In the genomic region with DNA sequence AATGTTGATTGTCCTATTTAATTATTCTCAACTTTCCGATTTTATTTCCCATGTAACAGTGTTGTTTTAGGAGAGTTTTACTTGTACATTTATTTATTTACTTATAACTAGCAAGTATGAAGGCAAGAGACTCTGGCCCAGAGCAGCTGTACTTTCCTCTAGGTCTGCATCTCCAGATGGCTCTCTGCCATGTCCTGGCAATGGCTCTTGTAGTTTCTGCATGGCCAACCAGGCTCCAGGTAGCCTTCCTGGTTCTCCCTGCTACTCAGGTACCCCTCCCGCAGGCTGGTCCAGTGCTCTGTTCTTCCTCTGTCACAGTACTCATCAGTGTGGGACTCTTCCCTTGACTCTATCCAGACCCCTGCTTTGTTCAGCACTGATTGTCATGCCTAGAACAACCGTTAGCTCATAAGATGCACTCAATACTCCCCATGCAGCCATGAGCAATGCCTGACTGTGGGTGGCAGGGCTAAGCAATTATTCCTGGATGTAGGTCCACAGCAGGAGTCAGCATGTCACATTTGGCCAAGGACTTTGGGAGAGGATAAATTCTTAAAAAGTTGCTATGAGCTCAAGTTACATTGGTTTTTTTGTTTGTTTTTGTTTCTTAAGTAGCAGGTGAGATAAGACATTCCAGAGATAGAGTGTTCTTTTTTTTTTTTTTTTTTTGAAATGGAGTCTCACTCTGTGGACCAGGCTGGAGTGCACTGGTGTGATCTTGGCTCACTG, we compare ENCODE assay signal across 26 cellular contexts. TPM values are rescaled to one million over a fixed set of nuclear protein-coding genes. Genes with fewer than 3 reads are reported as not detected.
DNase-seq lines count a peak whose midpoint lies in the region; ATAC-seq and TF ChIP-seq lines count a peak whose summit lies in the region.
"Had no signal": no experiment of that assay in that cellular context is flagged by ENCODE, and none has a peak within 500 bp of the region (broad histone marks: within the 10 kb centered on the region; RNA-seq: fewer than 3 reads in every experiment).

No MANE protein-coding gene starts in this region.

- H3K27me3 Mint-ChIP-seq in activated CD4-positive, alpha-beta T cell treated with anti-CD3 and anti-CD28 coated beads for 36 hours: no peaks in the 10 kb centered on the region
- peaks cover 8% of the 10 kb centered on the region for H3K27me3 Mint-ChIP-seq in HFFc6 (ENCODE audit: insufficient read depth)

- POLR2A ChIA-PET in activated CD4-positive, alpha-beta T cell treated with anti-CD3 and anti-CD28 coated beads for 36 hours (lab: Charles Lee): interaction anchor here (0.6 to 0.7 kb wide), 2 partner anchors 68 to 575 kb away, joined by 3 to 7 read pairs; no protein-coding TSS in a partner anchor

- H3K9me3 Mint-ChIP-seq in activated CD4-positive, alpha-beta T cell treated with anti-CD3 and anti-CD28 coated beads for 36 hours (ENCODE audit: low read depth): peaks cover 3% of the 10 kb centered on the region
- H3K9me3 Mint-ChIP-seq in HFFc6: peaks cover 14% of the 10 kb centered on the region
- H3K9me3 Mint-ChIP-seq: CD4-positive, alpha-beta T cell had no signal

- peaks cover 0 to 8% of the 10 kb centered on the region in 2 donors for H3K4me1 ChIP-seq in thyroid gland

- H3K36me3 ChIP-seq in thyroid gland: no peaks in the 10 kb centered on the region

- H3K36me3 Mint-ChIP-seq in activated CD4-positive, alpha-beta T cell treated with anti-CD3 and anti-CD28 coated beads for 36 hours (ENCODE audit: low read depth): no peaks in the 10 kb centered on the region
- H3K36me3 Mint-ChIP-seq in HFFc6 (ENCODE audit: low read depth): peaks cover 11% of the 10 kb centered on the region; the same call in 1 of the 2 replicates

- WGBS in thyroid gland, 2 donors: 40 to 51% methylated on average over 3 of the region's 3 CpGs

- TF ChIP-seq CTCF in choroid plexus epithelial cell (conservative IDR thresholded peaks at IDR 0.05; ENCODE audit: low read depth, low read length) (no peak), thyroid gland (IDR thresholded peaks at IDR 0.05) (no peak), HFFc6 (IDR thresholded peaks at IDR 0.05) (no peak)

- H3K27ac Mint-ChIP-seq in activated CD4-positive, alpha-beta T cell treated with anti-CD3 and anti-CD28 coated beads for 36 hours: no peak overlapping the region
- no peak overlapping the region for H3K27ac Mint-ChIP-seq in HFFc6
- H3K27ac Mint-ChIP-seq: activated T-helper 1 cell treated with anti-CD3 and anti-CD28 coated beads, Interleukin-12 subunit alpha, Interleukin-12 subunit beta, Interleukin-2, Interleukin-4 antibody, amounts not matched to agents 30 ng/mL and 10 ng/mL and 1 ng/mL, durations not matched to agents 14 hours and 24 hours and 36 hours; CD4-positive, alpha-beta T cell; IgD-negative memory B cell; T-helper 2 cell treated with Interferon-gamma antibody and Interleukin-4, amounts not matched to agents 5 μg/mL and 100 μg/mL, for 36 hours had no signal

- H3K4me1 Mint-ChIP-seq in activated CD4-positive, alpha-beta T cell treated with anti-CD3 and anti-CD28 coated beads for 36 hours: peaks cover 18% of the 10 kb centered on the region
- H3K4me1 Mint-ChIP-seq in HFFc6 (ENCODE audit: low read depth): peaks cover 7% of the 10 kb centered on the region

- intact Hi-C loops in thyroid gland (cut with DNase I): no loop called here
- intact Hi-C loops in activated CD4-positive, alpha-beta T cell treated with anti-CD3 and anti-CD28 coated beads for 36 hours (cut with DNase I, micrococcal nuclease): no loop called here

- H3K27me3 ChIP-seq in thyroid gland: no peaks in the 10 kb centered on the region

- ATAC-seq in activated CD4-positive, alpha-beta T cell treated with anti-CD3 and anti-CD28 coated beads for 36 hours: no peak
- ATAC-seq: sciatic nerve; stimulated activated naive CD8-positive, alpha-beta T cell treated with anti-CD3 and anti-CD28 coated beads, Interleukin-15, Interleukin-2, amounts not matched to agents 100 U/mL and 50 U/mL, for 24 hours had no signal

- H3K4me3 ChIP-seq in choroid plexus epithelial cell (ENCODE audit: low read depth, low read length) (no peak overlapping the region), thyroid gland (replicated peaks in 1 of 3) (no peak overlapping the region)
- H3K4me3 ChIP-seq: lung had no signal

- TF ChIP-seq POLR2A in thyroid gland (IDR thresholded peaks at IDR 0.05): no peak

- CTCF ChIA-PET in activated CD4-positive, alpha-beta T cell treated with anti-CD3 and anti-CD28 coated beads for 36 hours (lab: Charles Lee): interaction anchor here (0.6 to 19.1 kb wide), 7 partner anchors 10 to 120 kb away, joined by 3 to 306 read pairs (median 6); partner anchors contain the start of genes FCMR and IL20

- DNase-seq in DMS 273 (lab: John Stamatoyannopoulos, UW; ENCODE audit: unreplicated experiment) (peak; percentile 24), DMS 273 treated with DMSO at 0.1 percent for 48 hours (lab: John Stamatoyannopoulos, UW) (no peak), NCI-H226 (peak; percentile 45), choroid plexus epithelial cell (ENCODE audit: low read depth) (peak; percentile 34), thyroid gland (peak; percentile 93 to 95), HFFc6 (no peak), HuH-7 (ENCODE audit: low spot score) (no peak)
- DNase-seq in activated CD4-positive, alpha-beta T cell treated with anti-CD3 and anti-CD28 coated beads for 36 hours: no peak
- DNase-seq: activated CD4-positive, alpha-beta T cell treated with anti-CD3 and anti-CD28 coated beads, Interleukin-2, amount 50 U/mL, for 1 hour; activated naive CD4-positive, alpha-beta T cell treated with anti-CD3 and anti-CD28 coated beads, Interleukin-2, amount 50 U/mL, for 16 hours; CD4-positive, alpha-beta T cell; central memory CD4-positive, alpha-beta T cell; DMS153; NCI-H1417 treated with DMSO at 0.1 percent for 48 hours; NCI-H2107; NCI-H69; stimulated activated naive CD8-positive, alpha-beta T cell treated with anti-CD3 and anti-CD28 coated beads, Interleukin-15, Interleukin-2, amounts not matched to agents 100 U/mL and 50 U/mL, for 24 hours had no signal

- H3K4me3 Mint-ChIP-seq in activated CD4-positive, alpha-beta T cell treated with anti-CD3 and anti-CD28 coated beads for 36 hours: no peak overlapping the region
- no peak overlapping the region for H3K4me3 Mint-ChIP-seq in HFFc6
- H3K4me3 Mint-ChIP-seq: activated T-helper 1 cell treated with anti-CD3 and anti-CD28 coated beads, Interleukin-12 subunit alpha, Interleukin-12 subunit beta, Interleukin-2, Interleukin-4 antibody, amounts not matched to agents 30 ng/mL and 10 ng/mL and 1 ng/mL, durations not matched to agents 14 hours and 24 hours and 36 hours; CD4-positive, alpha-beta T cell; IgD-negative memory B cell; T-helper 2 cell treated with Interferon-gamma antibody and Interleukin-4, amounts not matched to agents 5 μg/mL and 100 μg/mL, for 36 hours had no signal

- H3K9me3 ChIP-seq in thyroid gland: no peaks in the 10 kb centered on the region

- H3K27ac ChIP-seq in thyroid gland: no peak overlapping the region
- H3K27ac ChIP-seq: 22Rv1, VCaP had no signal

RNA-seq across cellular contexts. Expression of gene IL20, which starts 10.9 kb away (rescaled TPM):
- total RNA-seq in thyroid gland: not detected
- not detected for total RNA-seq in activated CD4-positive, alpha-beta T cell treated with anti-CD3 and anti-CD28 coated beads for 36 hours
- not detected for total RNA-seq in HFFc6 (2021; fragmentation: NEBNext Ultra II Directional; extraction: Animal tissue kit (Norgen Biotek cat#: 25700))
- total RNA-seq: activated T-helper 1 cell treated with anti-CD3 and anti-CD28 coated beads, Interleukin-12 subunit alpha, Interleukin-12 subunit beta, Interleukin-2, Interleukin-4 antibody, amounts not matched to agents 30 ng/mL and 10 ng/mL and 1 ng/mL, durations not matched to agents 14 hours and 24 hours and 36 hours; CD4-positive, alpha-beta T cell; endothelial cell of umbilical vein; lung; MCF 10A; sciatic nerve had no signal

RNA-seq across cellular contexts. Expression of gene IL24, which starts 42.7 kb away (rescaled TPM):
- total RNA-seq in thyroid gland: not detected
- total RNA-seq in activated CD4-positive, alpha-beta T cell treated with anti-CD3 and anti-CD28 coated beads for 36 hours: 10 to 100 TPM in 1 of 2 experiments, 1 to 10 TPM in 1; 10.0 to 10.7 TPM
- total RNA-seq in HFFc6 (2021; fragmentation: NEBNext Ultra II Directional; extraction: Animal tissue kit (Norgen Biotek cat#: 25700)): under 1 TPM in 1 of 6 experiments, not detected in 5; 0.24 TPM
- total RNA-seq: CD4-positive, alpha-beta T cell; endothelial cell of umbilical vein; lung; sciatic nerve had no signal

Comparison
In these comparisons a context has a peak if more than half of its experiments do, and no peak if none do; other contexts are left out.
1. DNase-seq: peak in DMS 273 (single experiment), NCI-H226 (single experiment), choroid plexus epithelial cell (single experiment) and thyroid gland (2 of 2); none in DMS 273 treated with DMSO at 0.1 percent for 48 hours (single experiment), activated CD4-positive, alpha-beta T cell treated with anti-CD3 and anti-CD28 coated beads for 36 hours (single experiment), HFFc6 (single experiment) and HuH-7 (single experiment).
2. RNA of gene IL24, which starts 42.7 kb away (total RNA-seq): 10.0 to 10.7 TPM in activated CD4-positive, alpha-beta T cell treated with anti-CD3 and anti-CD28 coated beads for 36 hours; 0.24 TPM in HFFc6 and not detected in thyroid gland; every median in the first group is over 4 times any median in the second.